ENCODE assay signal across 1 cellular context in the genomic region with DNA sequence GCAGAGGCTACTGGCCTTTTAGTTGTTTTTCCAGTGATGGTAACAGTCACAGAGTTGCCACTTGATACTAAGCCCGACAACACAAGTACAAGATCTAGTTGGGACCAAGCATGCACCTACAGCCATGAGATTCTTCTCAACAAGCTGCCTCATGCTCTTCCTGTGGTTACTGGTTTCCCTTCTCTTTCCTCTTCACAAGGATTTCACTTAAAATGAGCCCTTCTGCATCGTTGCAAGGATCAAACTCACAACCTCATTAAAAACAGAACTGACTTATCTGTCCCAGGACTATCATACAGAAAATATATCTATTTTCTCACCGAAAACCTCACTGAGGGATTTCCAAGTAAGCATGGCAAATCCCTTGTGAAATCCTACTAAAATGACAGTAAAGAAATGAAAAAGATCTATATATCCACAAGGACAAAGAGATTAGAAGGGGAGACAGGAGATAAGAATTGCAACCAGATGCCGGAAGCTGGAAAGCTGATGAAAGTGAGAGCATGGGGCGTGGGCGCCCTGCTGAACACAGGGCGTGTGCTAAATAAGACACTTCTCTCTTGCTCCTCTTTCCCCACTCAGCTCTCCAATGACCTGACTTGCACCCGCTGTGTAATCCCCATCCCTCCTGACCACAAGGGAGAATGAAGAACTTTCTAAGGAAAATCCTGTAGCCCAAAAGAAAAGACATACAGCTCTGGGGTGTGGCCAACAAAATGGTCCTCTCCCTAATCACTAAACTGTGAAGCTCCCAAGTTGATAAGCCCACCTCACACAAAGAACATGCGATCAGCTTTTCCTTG.
TF ChIP-seq lines count a peak whose summit lies in the region.

No MANE protein-coding gene starts in this region.

TF ChIP-seq in K562, 482 proteins besides CTCF, POLR2A, EP300 and RAD21 (continued from another document and continues in another):
- TF ChIP-seq, protein P1, sequence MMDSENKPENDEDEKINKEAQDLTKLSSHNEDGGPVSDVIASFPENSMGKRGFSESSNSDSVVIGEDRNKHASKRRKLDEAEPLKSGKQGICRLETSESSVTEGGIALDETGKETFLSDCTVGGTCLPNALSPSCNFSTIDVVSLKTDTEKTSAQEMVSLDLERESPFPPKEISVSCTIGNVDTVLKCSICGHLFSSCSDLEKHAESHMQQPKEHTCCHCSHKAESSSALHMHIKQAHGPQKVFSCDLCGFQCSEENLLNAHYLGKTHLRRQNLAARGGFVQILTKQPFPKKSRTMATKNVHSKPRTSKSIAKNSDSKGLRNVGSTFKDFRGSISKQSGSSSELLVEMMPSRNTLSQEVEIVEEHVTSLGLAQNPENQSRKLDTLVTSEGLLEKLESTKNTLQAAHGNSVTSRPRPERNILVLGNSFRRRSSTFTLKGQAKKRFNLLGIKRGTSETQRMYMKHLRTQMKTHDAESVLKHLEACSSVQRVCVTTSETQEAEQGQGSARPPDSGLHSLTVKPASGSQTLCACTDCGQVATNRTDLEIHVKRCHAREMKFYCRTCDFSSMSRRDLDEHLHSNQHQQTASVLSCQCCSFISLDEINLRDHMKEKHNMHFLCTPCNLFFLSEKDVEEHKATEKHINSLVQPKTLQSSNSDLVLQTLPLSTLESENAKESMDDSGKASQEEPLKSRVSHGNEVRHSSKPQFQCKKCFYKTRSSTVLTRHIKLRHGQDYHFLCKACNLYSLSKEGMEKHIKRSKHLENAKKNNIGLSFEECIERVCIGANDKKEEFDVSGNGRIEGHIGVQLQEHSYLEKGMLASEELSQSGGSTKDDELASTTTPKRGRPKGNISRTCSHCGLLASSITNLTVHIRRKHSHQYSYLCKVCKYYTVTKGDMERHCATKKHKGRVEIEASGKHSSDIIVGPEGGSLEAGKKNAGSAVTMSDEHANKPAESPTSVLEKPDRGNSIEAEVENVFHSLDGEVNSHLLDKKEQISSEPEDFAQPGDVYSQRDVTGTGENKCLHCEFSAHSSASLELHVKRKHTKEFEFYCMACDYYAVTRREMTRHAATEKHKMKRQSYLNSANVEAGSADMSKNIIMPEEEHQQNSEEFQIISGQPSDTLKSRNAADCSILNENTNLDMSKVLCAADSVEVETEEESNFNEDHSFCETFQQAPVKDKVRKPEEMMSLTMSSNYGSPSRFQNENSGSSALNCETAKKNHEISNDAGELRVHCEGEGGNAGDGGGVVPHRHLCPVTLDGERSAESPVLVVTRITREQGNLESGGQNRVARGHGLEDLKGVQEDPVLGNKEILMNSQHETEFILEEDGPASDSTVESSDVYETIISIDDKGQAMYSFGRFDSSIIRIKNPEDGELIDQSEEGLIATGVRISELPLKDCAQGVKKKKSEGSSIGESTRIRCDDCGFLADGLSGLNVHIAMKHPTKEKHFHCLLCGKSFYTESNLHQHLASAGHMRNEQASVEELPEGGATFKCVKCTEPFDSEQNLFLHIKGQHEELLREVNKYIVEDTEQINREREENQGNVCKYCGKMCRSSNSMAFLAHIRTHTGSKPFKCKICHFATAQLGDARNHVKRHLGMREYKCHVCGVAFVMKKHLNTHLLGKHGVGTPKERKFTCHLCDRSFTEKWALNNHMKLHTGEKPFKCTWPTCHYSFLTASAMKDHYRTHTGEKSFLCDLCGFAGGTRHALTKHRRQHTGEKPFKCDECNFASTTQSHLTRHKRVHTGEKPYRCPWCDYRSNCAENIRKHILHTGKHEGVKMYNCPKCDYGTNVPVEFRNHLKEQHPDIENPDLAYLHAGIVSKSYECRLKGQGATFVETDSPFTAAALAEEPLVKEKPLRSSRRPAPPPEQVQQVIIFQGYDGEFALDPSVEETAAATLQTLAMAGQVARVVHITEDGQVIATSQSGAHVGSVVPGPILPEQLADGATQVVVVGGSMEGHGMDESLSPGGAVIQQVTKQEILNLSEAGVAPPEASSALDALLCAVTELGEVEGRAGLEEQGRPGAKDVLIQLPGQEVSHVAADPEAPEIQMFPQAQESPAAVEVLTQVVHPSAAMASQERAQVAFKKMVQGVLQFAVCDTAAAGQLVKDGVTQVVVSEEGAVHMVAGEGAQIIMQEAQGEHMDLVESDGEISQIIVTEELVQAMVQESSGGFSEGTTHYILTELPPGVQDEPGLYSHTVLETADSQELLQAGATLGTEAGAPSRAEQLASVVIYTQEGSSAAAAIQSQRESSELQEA (IDR thresholded peaks at IDR 0.05; ENCODE audit: low read depth) = no peak
- TF ChIP-seq NEUROD1 (IDR thresholded peaks at IDR 0.05; ENCODE audit: borderline replicate concordance, low read depth, low read length, partially characterized antibody) (peak; percentile 79), HLTF (IDR thresholded peaks at IDR 0.05) (no peak), ZNF583 (CRISPR knock-in tag; IDR thresholded peaks at IDR 0.05) (no peak), POLR2AphosphoS5 (IDR thresholded peaks at IDR 0.05; ENCODE audit: control insufficient read depth, insufficient read depth, low read depth, low read length) (peak; percentile 48; the same call in 1 of the 2 replicates), IFI16 (CRISPR knock-in tag; IDR thresholded peaks at IDR 0.05) (no peak), MEIS2 (IDR thresholded peaks at IDR 0.05; ENCODE audit: partially characterized antibody) (peak; percentile 86), GATA2 (CRISPR knock-in tag; IDR thresholded peaks at IDR 0.05) (0 out of 2 replicates have a peak, but pooled peaks have one; percentile 44), ETV6 (IDR thresholded peaks at IDR 0.05; ENCODE audit: borderline replicate concordance in 1 of 2, low read depth in 2 of 2, low read length in 1 of 2) (0 out of 4 replicates have a peak, but pooled peaks of 1 of the 2 experiments have one; percentile 58), ETV6 (CRISPR knock-in tag; IDR thresholded peaks at IDR 0.05; ENCODE audit: borderline replicate concordance) (no peak), HCFC1 (IDR thresholded peaks at IDR 0.05; ENCODE audit: low read depth, low read length) (no peak), GATAD2A (IDR thresholded peaks at IDR 0.05) (0 out of 2 replicates have a peak, but pooled peaks have one; percentile 52), IRF2 (CRISPR knock-in tag; IDR thresholded peaks at IDR 0.05) (no peak), BRD9 (IDR thresholded peaks at IDR 0.05; ENCODE audit: low read depth, partially characterized antibody) (peak; percentile 45), ARNT (IDR thresholded peaks at IDR 0.05) (peak in 1 of 2 experiments; percentile 75; a peak in 1 of 4 replicates), NFATC3 (IDR thresholded peaks at IDR 0.05) (no peak), MYC (IDR thresholded peaks at IDR 0.05; ENCODE audit: low read depth, low read length) (peak; percentile 95), MYC (CRISPR knock-in tag; IDR thresholded peaks at IDR 0.05; ENCODE audit: borderline replicate concordance, low read depth) (no peak), TCF3 (CRISPR knock-in tag; IDR thresholded peaks at IDR 0.05) (peak; percentile 81), NFRKB (IDR thresholded peaks at IDR 0.05; ENCODE audit: low read depth) (peak; percentile 16; the same call in 1 of the 2 replicates), RNF2 (IDR thresholded peaks at IDR 0.05) (peak; percentile 70), TEAD4 (IDR thresholded peaks at IDR 0.05; ENCODE audit: low read length) (peak; percentile 90), TEAD4 (CRISPR knock-in tag; IDR thresholded peaks at IDR 0.05; ENCODE audit: borderline replicate concordance) (no peak)
- TF ChIP-seq, protein P2, sequence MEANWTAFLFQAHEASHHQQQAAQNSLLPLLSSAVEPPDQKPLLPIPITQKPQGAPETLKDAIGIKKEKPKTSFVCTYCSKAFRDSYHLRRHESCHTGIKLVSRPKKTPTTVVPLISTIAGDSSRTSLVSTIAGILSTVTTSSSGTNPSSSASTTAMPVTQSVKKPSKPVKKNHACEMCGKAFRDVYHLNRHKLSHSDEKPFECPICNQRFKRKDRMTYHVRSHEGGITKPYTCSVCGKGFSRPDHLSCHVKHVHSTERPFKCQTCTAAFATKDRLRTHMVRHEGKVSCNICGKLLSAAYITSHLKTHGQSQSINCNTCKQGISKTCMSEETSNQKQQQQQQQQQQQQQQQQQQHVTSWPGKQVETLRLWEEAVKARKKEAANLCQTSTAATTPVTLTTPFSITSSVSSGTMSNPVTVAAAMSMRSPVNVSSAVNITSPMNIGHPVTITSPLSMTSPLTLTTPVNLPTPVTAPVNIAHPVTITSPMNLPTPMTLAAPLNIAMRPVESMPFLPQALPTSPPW (CRISPR knock-in tag; IDR thresholded peaks at IDR 0.05) = peak; percentile 58
- TF ChIP-seq, protein P3, sequence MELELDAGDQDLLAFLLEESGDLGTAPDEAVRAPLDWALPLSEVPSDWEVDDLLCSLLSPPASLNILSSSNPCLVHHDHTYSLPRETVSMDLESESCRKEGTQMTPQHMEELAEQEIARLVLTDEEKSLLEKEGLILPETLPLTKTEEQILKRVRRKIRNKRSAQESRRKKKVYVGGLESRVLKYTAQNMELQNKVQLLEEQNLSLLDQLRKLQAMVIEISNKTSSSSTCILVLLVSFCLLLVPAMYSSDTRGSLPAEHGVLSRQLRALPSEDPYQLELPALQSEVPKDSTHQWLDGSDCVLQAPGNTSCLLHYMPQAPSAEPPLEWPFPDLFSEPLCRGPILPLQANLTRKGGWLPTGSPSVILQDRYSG (tag; conservative IDR thresholded peaks at IDR 0.05; ENCODE audit: low read depth) = no peak
- TF ChIP-seq, protein P4, sequence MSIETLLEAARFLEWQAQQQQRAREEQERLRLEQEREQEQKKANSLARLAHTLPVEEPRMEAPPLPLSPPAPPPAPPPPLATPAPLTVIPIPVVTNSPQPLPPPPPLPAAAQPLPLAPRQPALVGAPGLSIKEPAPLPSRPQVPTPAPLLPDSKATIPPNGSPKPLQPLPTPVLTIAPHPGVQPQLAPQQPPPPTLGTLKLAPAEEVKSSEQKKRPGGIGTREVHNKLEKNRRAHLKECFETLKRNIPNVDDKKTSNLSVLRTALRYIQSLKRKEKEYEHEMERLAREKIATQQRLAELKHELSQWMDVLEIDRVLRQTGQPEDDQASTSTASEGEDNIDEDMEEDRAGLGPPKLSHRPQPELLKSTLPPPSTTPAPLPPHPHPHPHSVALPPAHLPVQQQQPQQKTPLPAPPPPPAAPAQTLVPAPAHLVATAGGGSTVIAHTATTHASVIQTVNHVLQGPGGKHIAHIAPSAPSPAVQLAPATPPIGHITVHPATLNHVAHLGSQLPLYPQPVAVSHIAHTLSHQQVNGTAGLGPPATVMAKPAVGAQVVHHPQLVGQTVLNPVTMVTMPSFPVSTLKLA (conservative IDR thresholded peaks at IDR 0.05) = peak; percentile 74 to 82
- TF ChIP-seq, protein P5, sequence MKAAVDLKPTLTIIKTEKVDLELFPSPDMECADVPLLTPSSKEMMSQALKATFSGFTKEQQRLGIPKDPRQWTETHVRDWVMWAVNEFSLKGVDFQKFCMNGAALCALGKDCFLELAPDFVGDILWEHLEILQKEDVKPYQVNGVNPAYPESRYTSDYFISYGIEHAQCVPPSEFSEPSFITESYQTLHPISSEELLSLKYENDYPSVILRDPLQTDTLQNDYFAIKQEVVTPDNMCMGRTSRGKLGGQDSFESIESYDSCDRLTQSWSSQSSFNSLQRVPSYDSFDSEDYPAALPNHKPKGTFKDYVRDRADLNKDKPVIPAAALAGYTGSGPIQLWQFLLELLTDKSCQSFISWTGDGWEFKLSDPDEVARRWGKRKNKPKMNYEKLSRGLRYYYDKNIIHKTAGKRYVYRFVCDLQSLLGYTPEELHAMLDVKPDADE (conservative IDR thresholded peaks at IDR 0.05; ENCODE audit: control insufficient read depth, low read depth, low read length) = no peak
- TF ChIP-seq, protein P6, sequence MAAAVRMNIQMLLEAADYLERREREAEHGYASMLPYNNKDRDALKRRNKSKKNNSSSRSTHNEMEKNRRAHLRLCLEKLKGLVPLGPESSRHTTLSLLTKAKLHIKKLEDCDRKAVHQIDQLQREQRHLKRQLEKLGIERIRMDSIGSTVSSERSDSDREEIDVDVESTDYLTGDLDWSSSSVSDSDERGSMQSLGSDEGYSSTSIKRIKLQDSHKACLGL (CRISPR knock-in tag; IDR thresholded peaks at IDR 0.05; ENCODE audit: borderline replicate concordance, poor library complexity, severe bottlenecking) = no peak
- TF ChIP-seq, protein P7, sequence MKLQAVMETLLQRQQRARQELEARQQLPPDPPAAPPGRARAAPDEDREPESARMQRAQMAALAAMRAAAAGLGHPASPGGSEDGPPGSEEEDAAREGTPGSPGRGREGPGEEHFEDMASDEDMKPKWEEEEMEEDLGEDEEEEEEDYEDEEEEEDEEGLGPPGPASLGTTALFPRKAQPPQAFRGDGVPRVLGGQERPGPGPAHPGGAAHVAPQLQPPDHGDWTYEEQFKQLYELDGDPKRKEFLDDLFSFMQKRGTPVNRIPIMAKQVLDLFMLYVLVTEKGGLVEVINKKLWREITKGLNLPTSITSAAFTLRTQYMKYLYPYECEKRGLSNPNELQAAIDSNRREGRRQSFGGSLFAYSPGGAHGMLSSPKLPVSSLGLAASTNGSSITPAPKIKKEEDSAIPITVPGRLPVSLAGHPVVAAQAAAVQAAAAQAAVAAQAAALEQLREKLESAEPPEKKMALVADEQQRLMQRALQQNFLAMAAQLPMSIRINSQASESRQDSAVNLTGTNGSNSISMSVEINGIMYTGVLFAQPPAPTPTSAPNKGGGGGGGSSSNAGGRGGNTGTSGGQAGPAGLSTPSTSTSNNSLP (IDR thresholded peaks at IDR 0.05; ENCODE audit: borderline replicate concordance, low read depth, low read length) = no peak
- TF ChIP-seq, protein P8, sequence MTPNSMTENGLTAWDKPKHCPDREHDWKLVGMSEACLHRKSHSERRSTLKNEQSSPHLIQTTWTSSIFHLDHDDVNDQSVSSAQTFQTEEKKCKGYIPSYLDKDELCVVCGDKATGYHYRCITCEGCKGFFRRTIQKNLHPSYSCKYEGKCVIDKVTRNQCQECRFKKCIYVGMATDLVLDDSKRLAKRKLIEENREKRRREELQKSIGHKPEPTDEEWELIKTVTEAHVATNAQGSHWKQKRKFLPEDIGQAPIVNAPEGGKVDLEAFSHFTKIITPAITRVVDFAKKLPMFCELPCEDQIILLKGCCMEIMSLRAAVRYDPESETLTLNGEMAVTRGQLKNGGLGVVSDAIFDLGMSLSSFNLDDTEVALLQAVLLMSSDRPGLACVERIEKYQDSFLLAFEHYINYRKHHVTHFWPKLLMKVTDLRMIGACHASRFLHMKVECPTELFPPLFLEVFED (CRISPR knock-in tag; conservative IDR thresholded peaks at IDR 0.05) = no peak
- TF ChIP-seq, protein P9, sequence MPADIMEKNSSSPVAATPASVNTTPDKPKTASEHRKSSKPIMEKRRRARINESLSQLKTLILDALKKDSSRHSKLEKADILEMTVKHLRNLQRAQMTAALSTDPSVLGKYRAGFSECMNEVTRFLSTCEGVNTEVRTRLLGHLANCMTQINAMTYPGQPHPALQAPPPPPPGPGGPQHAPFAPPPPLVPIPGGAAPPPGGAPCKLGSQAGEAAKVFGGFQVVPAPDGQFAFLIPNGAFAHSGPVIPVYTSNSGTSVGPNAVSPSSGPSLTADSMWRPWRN (IDR thresholded peaks at IDR 0.05; ENCODE audit: low read depth) = peak; percentile 80
- TF ChIP-seq, protein P10, sequence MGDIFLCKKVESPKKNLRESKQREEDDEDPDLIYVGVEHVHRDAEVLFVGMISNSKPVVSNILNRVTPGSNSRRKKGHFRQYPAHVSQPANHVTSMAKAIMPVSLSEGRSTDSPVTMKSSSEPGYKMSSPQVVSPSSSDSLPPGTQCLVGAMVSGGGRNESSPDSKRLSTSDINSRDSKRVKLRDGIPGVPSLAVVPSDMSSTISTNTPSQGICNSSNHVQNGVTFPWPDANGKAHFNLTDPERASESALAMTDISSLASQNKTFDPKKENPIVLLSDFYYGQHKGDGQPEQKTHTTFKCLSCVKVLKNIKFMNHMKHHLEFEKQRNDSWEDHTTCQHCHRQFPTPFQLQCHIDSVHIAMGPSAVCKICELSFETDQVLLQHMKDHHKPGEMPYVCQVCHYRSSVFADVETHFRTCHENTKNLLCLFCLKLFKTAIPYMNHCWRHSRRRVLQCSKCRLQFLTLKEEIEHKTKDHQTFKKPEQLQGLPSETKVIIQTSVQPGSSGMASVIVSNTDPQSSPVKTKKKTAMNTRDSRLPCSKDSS (IDR thresholded peaks at IDR 0.05; ENCODE audit: low read depth, partially characterized antibody) = no peak
